Comparison of ENCODE assay signal across 16 cellular contexts in genomic region chr15:59516655-59517461, GRCh38.
DNase-seq lines count a peak whose midpoint lies in the region; ATAC-seq and TF ChIP-seq lines count a peak whose summit lies in the region.
"Had no signal": no experiment of that assay in that cellular context is flagged by ENCODE, and none has a peak within 500 bp of the region (broad histone marks: within the 10 kb centered on the region; RNA-seq: fewer than 3 reads in every experiment).

No MANE protein-coding gene starts in this region.

- peak; percentile 48 for DNase-seq in pons (ENCODE audit: low spot score)
- DNase-seq in NCI-H510A (lab: John Stamatoyannopoulos, UW), result no peak
- no peak for DNase-seq in left cardiac atrium
- DNase-seq: brain microvascular endothelial cell, glutamatergic neuron, NCI-H1436, NCI-H748 treated with DMSO at 0.1 percent for 48 hours, thyroid gland had no signal

- H3K4me1 ChIP-seq in OCI-LY3 (ENCODE audit: low read length), result peaks cover 74% of the 10 kb centered on the region
- H3K4me1 ChIP-seq: thyroid gland had no signal

- no peaks in the 10 kb centered on the region for H3K36me3 ChIP-seq in OCI-LY3 (replicated peaks; ENCODE audit: low read depth, low read length)
- H3K36me3 ChIP-seq: brain microvascular endothelial cell, thyroid gland had no signal

- H4K20me1 ChIP-seq in OCI-LY3 (ENCODE audit: insufficient read depth, low read length), result no peaks in the 10 kb centered on the region

- H3K79me2 ChIP-seq in OCI-LY3 (ENCODE audit: low read length), result no peaks in the 10 kb centered on the region

- H2AFZ ChIP-seq in OCI-LY3 (ENCODE audit: low read depth, low read length), result peak overlapping the region; percentile 44; the same call in 1 of the 2 replicates

- no peaks in the 10 kb centered on the region for H3K27me3 ChIP-seq in OCI-LY3 (ENCODE audit: low read depth, low read length)
- H3K27me3 ChIP-seq: brain microvascular endothelial cell, thyroid gland had no signal

- peak; percentile 40 for ATAC-seq in GM18858 (IDR thresholded peaks at IDR 0.05; ENCODE audit: unreplicated experiment)
- peak; percentile 64 for ATAC-seq in HG02610 (IDR thresholded peaks at IDR 0.05; ENCODE audit: unreplicated experiment)
- no peak for ATAC-seq in GM21717 (IDR thresholded peaks at IDR 0.05; ENCODE audit: unreplicated experiment)
- no peak for ATAC-seq in left cardiac atrium
- no peak for ATAC-seq in HG02852 (IDR thresholded peaks at IDR 0.05; ENCODE audit: unreplicated experiment)
- ATAC-seq: activated CD4-positive, CD25-positive, alpha-beta regulatory T cell treated with anti-CD3 and anti-CD28 coated beads, Interleukin-2, amount 50 U/mL, for 24 hours; left lobe of liver had no signal

- H3K4me3 ChIP-seq in OCI-LY3 (ENCODE audit: low read length), result peak overlapping the region; percentile 52
- H3K4me3 ChIP-seq: smooth muscle cell, thyroid gland had no signal

- peak overlapping the region; percentile 80 for H3K4me2 ChIP-seq in OCI-LY3 (ENCODE audit: low read length)
- H3K4me2 ChIP-seq: smooth muscle cell had no signal

- intact Hi-C loops in left cardiac atrium (cut with DNase I), result no loop called here

- H3K9me3 ChIP-seq in OCI-LY3 (ENCODE audit: insufficient read depth, low read length), result no peaks in the 10 kb centered on the region
- H3K9me3 ChIP-seq: thyroid gland had no signal

- H3K9ac ChIP-seq in OCI-LY3 (ENCODE audit: low read length), result peak overlapping the region; percentile 80

- TF ChIP-seq CTCF in OCI-LY3 (IDR thresholded peaks at IDR 0.05; ENCODE audit: low read depth, low read length), result no peak

- peak overlapping the region; percentile 97 for H3K27ac ChIP-seq in OCI-LY3 (ENCODE audit: low read length)
- H3K27ac ChIP-seq: brain microvascular endothelial cell, thyroid gland had no signal

Comparison
In these comparisons a context has a peak if more than half of its experiments do, and no peak if none do; other contexts are left out.
1. ATAC-seq: peak in GM18858 (single experiment) and HG02610 (single experiment); none in GM21717 (single experiment), left cardiac atrium (0 of 2) and HG02852 (single experiment).